ENCODE assay signal across 11 cellular contexts in genomic region chr19:18319591-18320135, GRCh38. TPM values are rescaled to one million over a fixed set of nuclear protein-coding genes. Genes with fewer than 3 reads are reported as not detected.
DNase-seq lines count a peak whose midpoint lies in the region; TF ChIP-seq lines count a peak whose summit lies in the region.
"Had no signal": no experiment of that assay in that cellular context is flagged by ENCODE, and none has a peak within 500 bp of the region (broad histone marks: within the 10 kb centered on the region; RNA-seq: fewer than 3 reads in every experiment).

No MANE protein-coding gene starts in this region.

- H4K20me1 ChIP-seq in neural progenitor cell (ENCODE audit: low read depth), result peaks cover 32% of the 10 kb centered on the region

- intact Hi-C loops in colonic mucosa (cut with DNase I), result loop anchor here (2.0 kb wide), 1 partner anchor 37 kb away; no protein-coding TSS in a partner anchor

- H3K27me3 Mint-ChIP-seq in neural progenitor cell (ENCODE audit: insufficient read depth, low read depth), result peaks cover 3% of the 10 kb centered on the region

- H2AFZ ChIP-seq in neural progenitor cell (replicated peaks), result no peak overlapping the region

- H3K36me3 Mint-ChIP-seq in neural progenitor cell, result peaks cover 9% of the 10 kb centered on the region

- no peak for TF ChIP-seq CTCF in colonic mucosa (IDR thresholded peaks at IDR 0.05)
- TF ChIP-seq CTCF in neural progenitor cell (IDR thresholded peaks at IDR 0.05), result no peak

- DNase-seq in CD1c-positive myeloid dendritic cell (ENCODE audit: extremely low spot score), result peak; percentile 67
- peak; percentile 64 for DNase-seq in HuH-7 (ENCODE audit: low spot score)
- peak; percentile 92 for DNase-seq in colonic mucosa
- no peak for DNase-seq in neural progenitor cell (ENCODE audit: low spot score)
- DNase-seq in NCI-H146 (lab: John Stamatoyannopoulos, UW), result no peak
- no peak for DNase-seq in NCI-H2196 treated with DMSO at 0.1 percent for 48 hours (lab: John Stamatoyannopoulos, UW; ENCODE audit: unreplicated experiment)
- DNase-seq in amygdala (lab: John Stamatoyannopoulos, UW), result no peak
- DNase-seq in Kasumi-1 (lab: John Stamatoyannopoulos, UW), result no peak
- DNase-seq: DMS79; dorsolateral prefrontal cortex; stimulated activated CD4-positive, alpha-beta T cell treated with anti-CD3 and anti-CD28 coated beads, Interleukin-1b, Interleukin-23, amount 100 ng/mL, for 48 hours had no signal

- peak overlapping the region; percentile 66 for H3K4me3 Mint-ChIP-seq in neural progenitor cell

- H3K9me3 Mint-ChIP-seq in neural progenitor cell, result no peaks in the 10 kb centered on the region

- peak overlapping the region; percentile 46 for H3K27ac Mint-ChIP-seq in neural progenitor cell

- H3K4me1 ChIP-seq in colonic mucosa, result peaks cover 42% of the 10 kb centered on the region
- peaks cover 19% of the 10 kb centered on the region for H3K4me1 ChIP-seq in neural progenitor cell

- H3K36me3 ChIP-seq in colonic mucosa, result no peaks in the 10 kb centered on the region
- no peaks in the 10 kb centered on the region for H3K36me3 ChIP-seq in neural progenitor cell

- H3K9ac ChIP-seq in colonic mucosa (ENCODE audit: low read depth in 2 of 2, low read length in 2 of 2) (peak overlapping the region; percentile 19 to 98), neural progenitor cell (no peak overlapping the region)

- H3K27me3 ChIP-seq in colonic mucosa (no peaks in the 10 kb centered on the region), neural progenitor cell (no peaks in the 10 kb centered on the region)
- H3K27me3 ChIP-seq: dorsolateral prefrontal cortex had no signal

- no peak overlapping the region for H3K4me2 ChIP-seq in neural progenitor cell

- H3K4me1 Mint-ChIP-seq in neural progenitor cell, result peaks cover 37% of the 10 kb centered on the region

- H3K9me3 ChIP-seq in colonic mucosa (no peaks in the 10 kb centered on the region), neural progenitor cell (ENCODE audit: low read depth) (no peaks in the 10 kb centered on the region)

- H3K27ac ChIP-seq in colonic mucosa (peak overlapping the region; percentile 89), neural progenitor cell (no peak overlapping the region)

- H3K4me3 ChIP-seq in colonic mucosa (no peak overlapping the region), neural progenitor cell (no peak overlapping the region)
- H3K4me3 ChIP-seq: dorsolateral prefrontal cortex had no signal

- peaks cover 35% of the 10 kb centered on the region for H3F3A ChIP-seq in neural progenitor cell (ENCODE audit: low read depth)

- H3K79me2 ChIP-seq in neural progenitor cell (ENCODE audit: low read depth), result peaks cover 75% of the 10 kb centered on the region

RNA-seq across cellular contexts. Expression of gene LSM4, which starts 3.2 kb away (rescaled TPM):
- total RNA-seq in colonic mucosa, result 100 to 1,000 TPM; 128 to 308 TPM
- total RNA-seq in neural progenitor cell (ENCODE audit: low replicate concordance), result 440 and 768 TPM in 2 replicates

RNA-seq across cellular contexts. Expression of gene PGPEP1, which starts 20.7 kb away (rescaled TPM):
- total RNA-seq in colonic mucosa (10 to 100 TPM; 62.6 to 99.0 TPM), neural progenitor cell (ENCODE audit: low replicate concordance) (2.1 and 5.7 TPM in 2 replicates)

RNA-seq across cellular contexts. Expression of gene JUND, which starts 38.2 kb away (rescaled TPM):
- total RNA-seq in colonic mucosa (100 to 1,000 TPM; 177 to 418 TPM), neural progenitor cell (ENCODE audit: low replicate concordance) (51.7 and 107 TPM in 2 replicates)

RNA-seq across cellular contexts. Expression of gene IQCN, which starts 45.4 kb away (rescaled TPM):
- total RNA-seq in colonic mucosa (1 to 10 TPM; 1.7 to 3.0 TPM), neural progenitor cell (ENCODE audit: low replicate concordance) (0.11 and 1.4 TPM in 2 replicates)

Comparison
In these comparisons a context has a peak if more than half of its experiments do, and no peak if none do; other contexts are left out.
1. DNase-seq: peak in CD1c-positive myeloid dendritic cell (single experiment), HuH-7 (single experiment) and colonic mucosa (single experiment); none in neural progenitor cell (single experiment), NCI-H146 (single experiment), NCI-H2196 treated with DMSO at 0.1 percent for 48 hours (single experiment), amygdala (0 of 56) and Kasumi-1 (0 of 2).